In the genomic region with DNA sequence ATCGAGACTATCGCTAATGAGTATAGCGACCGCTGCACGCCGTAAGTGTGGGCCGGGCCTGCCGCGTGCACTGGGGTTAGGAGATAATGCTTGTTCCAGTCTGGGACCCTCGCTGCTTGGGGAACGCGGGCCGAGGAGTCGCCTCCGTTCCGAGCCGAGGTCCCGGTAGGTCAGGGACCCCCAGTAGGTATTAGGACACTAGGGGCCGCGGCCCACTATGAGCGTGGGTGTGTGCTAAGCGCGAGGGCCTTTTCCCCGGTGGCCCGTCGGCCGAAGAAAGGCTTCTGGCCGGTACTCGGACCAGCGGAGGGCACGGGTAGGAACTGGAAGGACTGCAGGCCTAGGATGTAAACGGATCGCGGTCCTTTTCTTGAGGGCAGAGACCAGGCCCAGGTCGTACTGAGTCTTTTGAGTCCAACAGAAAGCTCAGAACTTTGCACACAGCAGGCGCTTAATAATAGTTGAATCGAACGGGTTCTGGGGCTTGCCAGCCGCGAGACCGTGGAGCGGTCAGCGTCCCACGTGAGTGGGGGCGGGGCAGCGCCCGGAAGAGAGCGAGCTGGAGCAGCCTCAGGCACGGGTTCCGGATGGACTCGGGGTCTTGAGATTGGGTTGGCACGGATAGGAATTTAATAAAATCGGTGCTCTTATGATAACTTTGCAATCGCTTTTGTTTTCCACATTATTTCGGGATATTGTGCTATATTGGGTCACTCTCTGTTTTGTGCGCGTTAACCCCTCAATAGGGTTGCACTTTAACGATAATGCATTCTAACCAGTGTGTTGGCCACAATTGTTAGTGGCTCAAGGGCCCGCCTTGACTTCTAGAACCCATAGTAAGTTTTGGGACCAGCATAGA, we compare ENCODE assay signal across 1 cellular context.
A peak's percentile ranks its signal among the peaks of the same experiment; 100 is the strongest.
TF ChIP-seq lines count a peak whose summit lies in the region.

No MANE protein-coding gene starts in this region.

TF ChIP-seq in SK-N-SH, 30 proteins besides CTCF, POLR2A, EP300 and RAD21 (continued from another document):
- TF ChIP-seq, protein P1, sequence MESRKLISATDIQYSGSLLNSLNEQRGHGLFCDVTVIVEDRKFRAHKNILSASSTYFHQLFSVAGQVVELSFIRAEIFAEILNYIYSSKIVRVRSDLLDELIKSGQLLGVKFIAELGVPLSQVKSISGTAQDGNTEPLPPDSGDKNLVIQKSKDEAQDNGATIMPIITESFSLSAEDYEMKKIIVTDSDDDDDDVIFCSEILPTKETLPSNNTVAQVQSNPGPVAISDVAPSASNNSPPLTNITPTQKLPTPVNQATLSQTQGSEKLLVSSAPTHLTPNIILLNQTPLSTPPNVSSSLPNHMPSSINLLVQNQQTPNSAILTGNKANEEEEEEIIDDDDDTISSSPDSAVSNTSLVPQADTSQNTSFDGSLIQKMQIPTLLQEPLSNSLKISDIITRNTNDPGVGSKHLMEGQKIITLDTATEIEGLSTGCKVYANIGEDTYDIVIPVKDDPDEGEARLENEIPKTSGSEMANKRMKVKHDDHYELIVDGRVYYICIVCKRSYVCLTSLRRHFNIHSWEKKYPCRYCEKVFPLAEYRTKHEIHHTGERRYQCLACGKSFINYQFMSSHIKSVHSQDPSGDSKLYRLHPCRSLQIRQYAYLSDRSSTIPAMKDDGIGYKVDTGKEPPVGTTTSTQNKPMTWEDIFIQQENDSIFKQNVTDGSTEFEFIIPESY (IDR thresholded peaks at IDR 0.05; ENCODE audit: borderline replicate concordance, low read depth): no peak
- TF ChIP-seq RFX5 (IDR thresholded peaks at IDR 0.05; ENCODE audit: low read length): no peak
- TF ChIP-seq TCF12 (IDR thresholded peaks at IDR 0.05): 0 out of 2 replicates have a peak, but pooled peaks have one; percentile 11
- no peak for TF ChIP-seq RCOR1 (IDR thresholded peaks at IDR 0.05; ENCODE audit: low read length)
- TF ChIP-seq EZH2phosphoT487 (IDR thresholded peaks at IDR 0.05; ENCODE audit: borderline replicate concordance, low read depth): no peak
- TF ChIP-seq YY1 (IDR thresholded peaks at IDR 0.05; ENCODE audit: low read depth): no peak; the same call in 1 of the 2 replicates
- TF ChIP-seq GABPA (IDR thresholded peaks at IDR 0.05; ENCODE audit: low read depth): 0 out of 2 replicates have a peak, but pooled peaks have one; percentile 37
- no peak for TF ChIP-seq NRF1 (IDR thresholded peaks at IDR 0.05; ENCODE audit: low read depth, low read length)
- peak; percentile 55; the same call in 1 of the 2 replicates for TF ChIP-seq ELF1 (IDR thresholded peaks at IDR 0.05)
- TF ChIP-seq CHD2 (IDR thresholded peaks at IDR 0.05; ENCODE audit: low read length, partially characterized antibody): peak; percentile 64
- peak; percentile 92 for TF ChIP-seq MAX (IDR thresholded peaks at IDR 0.05; ENCODE audit: low read depth)
- no peak for TF ChIP-seq PBX3 (IDR thresholded peaks at IDR 0.05)
- 0 out of 2 replicates have a peak, but pooled peaks have one; percentile 53 for TF ChIP-seq SIN3A (IDR thresholded peaks at IDR 0.05; ENCODE audit: borderline replicate concordance, low read depth, low read length)
- TF ChIP-seq, protein P2, sequence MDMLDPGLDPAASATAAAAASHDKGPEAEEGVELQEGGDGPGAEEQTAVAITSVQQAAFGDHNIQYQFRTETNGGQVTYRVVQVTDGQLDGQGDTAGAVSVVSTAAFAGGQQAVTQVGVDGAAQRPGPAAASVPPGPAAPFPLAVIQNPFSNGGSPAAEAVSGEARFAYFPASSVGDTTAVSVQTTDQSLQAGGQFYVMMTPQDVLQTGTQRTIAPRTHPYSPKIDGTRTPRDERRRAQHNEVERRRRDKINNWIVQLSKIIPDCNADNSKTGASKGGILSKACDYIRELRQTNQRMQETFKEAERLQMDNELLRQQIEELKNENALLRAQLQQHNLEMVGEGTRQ (IDR thresholded peaks at IDR 0.05; ENCODE audit: borderline replicate concordance, low read depth, low read length): 0 out of 2 replicates have a peak, but pooled peaks have one; percentile 10
